Comparison of ENCODE assay signal across 8 cellular contexts in the genomic region with DNA sequence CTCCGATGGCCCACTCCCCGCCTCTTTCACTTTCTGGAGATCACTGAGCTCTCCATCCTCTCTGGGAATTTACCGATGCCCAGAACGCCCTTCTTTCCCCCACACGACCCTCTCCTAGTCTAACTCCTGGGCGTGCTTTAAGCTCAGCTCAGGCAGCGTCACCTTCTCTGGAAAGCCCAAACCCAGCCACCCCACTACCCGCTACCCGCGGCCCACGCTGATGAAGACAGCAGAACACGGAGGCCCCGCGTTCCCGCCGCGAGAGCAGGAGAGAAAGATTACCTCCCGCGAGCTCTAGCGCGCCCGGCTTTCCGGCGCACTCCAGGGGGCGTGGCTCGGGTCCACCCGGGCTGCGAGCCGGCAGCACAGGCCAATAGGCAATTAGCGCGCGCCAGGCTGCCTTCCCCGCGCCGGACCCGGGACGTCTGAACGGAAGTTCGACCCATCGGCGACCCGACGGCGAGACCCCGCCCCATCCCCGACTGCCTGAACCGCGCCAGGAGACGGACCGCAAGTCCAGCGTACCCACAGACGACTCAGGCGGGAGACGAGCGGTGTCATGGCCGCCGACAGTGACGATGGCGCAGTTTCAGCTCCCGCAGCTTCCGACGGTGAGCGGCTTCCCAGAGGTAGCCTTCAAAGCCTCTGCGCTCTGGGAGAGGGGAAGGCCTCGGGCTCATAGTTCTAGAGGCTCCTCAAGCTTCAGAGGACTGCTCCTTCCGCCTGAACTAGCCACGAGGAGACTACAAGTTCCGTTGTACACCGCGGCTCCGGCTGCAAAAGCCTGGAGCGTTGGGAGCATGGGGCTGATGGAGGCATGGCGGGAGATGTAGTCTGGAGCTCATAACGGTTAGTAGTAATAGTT. TPM values are rescaled to one million over a fixed set of nuclear protein-coding genes. Genes with fewer than 3 reads are reported as not detected.
DNase-seq lines count a peak whose midpoint lies in the region; ATAC-seq and TF ChIP-seq lines count a peak whose summit lies in the region.

TSS of gene MUTYH (minus strand) at position 747 of the 865 bp plus-strand sequence. CDS start 5,935 bp downstream, outside the sequence.
TSS of gene TOE1 (plus strand) at position 477 of the 865 bp plus-strand sequence. CDS start at position 560, 83 bp downstream.

- H3K14ac ChIP-seq in neuronal stem cell (ENCODE audit: low read length), result peak within 1 kb of the TSS; percentile 91

- H3K9me3 Mint-ChIP-seq in activated naive CD4-positive, alpha-beta T cell treated with anti-CD3 and anti-CD28 coated beads, Interleukin-2, amount 10 ng/mL, durations not matched to agents 7 days and 5 days, result no peaks in the 10 kb centered on the region

- H3K36me3 Mint-ChIP-seq in activated naive CD4-positive, alpha-beta T cell treated with anti-CD3 and anti-CD28 coated beads, Interleukin-2, amount 10 ng/mL, durations not matched to agents 7 days and 5 days, result peaks cover 35% of the 10 kb centered on the region

- peaks cover 24% of the 10 kb centered on the region for H3K36me3 ChIP-seq in GM06990 (ENCODE audit: control insufficient read depth, insufficient read depth, low read length)
- peaks cover 31% of the 10 kb centered on the region for H3K36me3 ChIP-seq in SK-N-MC (ENCODE audit: insufficient read depth, low read length)
- H3K36me3 ChIP-seq in gastroesophageal sphincter, result peaks cover 0 to 34% of the 10 kb centered on the region in 2 donors
- H3K36me3 ChIP-seq in neuronal stem cell (replicated peaks in 1 of 2; ENCODE audit: control insufficient read depth in 2 of 2, insufficient read depth in 2 of 2, low read length in 2 of 2), result peaks cover 29 to 56% of the 10 kb centered on the region in 2 donors
- peaks cover 5 to 33% (median 32%) of the 10 kb centered on the region in 5 donors for H3K36me3 ChIP-seq in subcutaneous abdominal adipose tissue (ENCODE audit: control insufficient read depth in 5 of 5, insufficient read depth in 5 of 5, low read length in 5 of 5)

- H3K27ac ChIP-seq in SK-N-MC (peak within 1 kb of the TSS; percentile 89), gastroesophageal sphincter (peak within 1 kb of the TSS; percentile 92 to 99 (median 98)), neuronal stem cell (replicated peaks; ENCODE audit: low read length) (peak within 1 kb of the TSS; percentile 98), subcutaneous abdominal adipose tissue (ENCODE audit: low read depth, low read length) (peak within 1 kb of the TSS; percentile 88)

- TF ChIP-seq EP300 in gastroesophageal sphincter (IDR thresholded peaks at IDR 0.05), result no peak

- ATAC-seq in HG02571 (IDR thresholded peaks at IDR 0.05; ENCODE audit: unreplicated experiment) (peak; percentile 84), gastroesophageal sphincter (peak; percentile 93)

- H3K27ac Mint-ChIP-seq in activated naive CD4-positive, alpha-beta T cell treated with anti-CD3 and anti-CD28 coated beads, Interleukin-2, amount 10 ng/mL, durations not matched to agents 7 days and 5 days, result peak within 1 kb of the TSS; percentile 99

- H3K9me3 ChIP-seq in SK-N-MC (ENCODE audit: low read depth, low read length), result no peaks in the 10 kb centered on the region
- H3K9me3 ChIP-seq in gastroesophageal sphincter, result no peaks in the 10 kb centered on the region
- peaks cover 0 to 2% of the 10 kb centered on the region in 2 donors for H3K9me3 ChIP-seq in neuronal stem cell (replicated peaks in 1 of 2; ENCODE audit: control insufficient read depth in 2 of 2, insufficient read depth in 1 of 2, low read depth in 1 of 2, low read length in 2 of 2)
- H3K9me3 ChIP-seq in subcutaneous abdominal adipose tissue (ENCODE audit: control insufficient read depth in 5 of 5, low read length in 5 of 5), result no peaks in the 10 kb centered on the region

- peaks cover 54% of the 10 kb centered on the region for H3K4me1 Mint-ChIP-seq in activated naive CD4-positive, alpha-beta T cell treated with anti-CD3 and anti-CD28 coated beads, Interleukin-2, amount 10 ng/mL, durations not matched to agents 7 days and 5 days

- H4K91ac ChIP-seq in neuronal stem cell (ENCODE audit: low read depth, low read length, poor library complexity), result peak within 1 kb of the TSS; percentile 46

- H2BK5ac ChIP-seq in neuronal stem cell (ENCODE audit: low read length), result no peak within 1 kb of the TSS

- H2BK12ac ChIP-seq in neuronal stem cell (ENCODE audit: low read length), result no peak within 1 kb of the TSS

- peak within 1 kb of the TSS; percentile 42 for H2AK5ac ChIP-seq in neuronal stem cell (ENCODE audit: low read depth, low read length)

- no peak within 1 kb of the TSS for H3K4ac ChIP-seq in neuronal stem cell (ENCODE audit: low read length)

- no peaks in the 10 kb centered on the region for H3K27me3 ChIP-seq in GM06990 (replicated peaks; ENCODE audit: control insufficient read depth, insufficient read depth, low read length)
- H3K27me3 ChIP-seq in gastroesophageal sphincter, result no peaks in the 10 kb centered on the region
- H3K27me3 ChIP-seq in neuronal stem cell (ENCODE audit: control insufficient read depth in 3 of 3, insufficient read depth in 3 of 3, low read depth in 1 of 3, low read length in 3 of 3), result no peaks in the 10 kb centered on the region
- H3K27me3 ChIP-seq in subcutaneous abdominal adipose tissue (ENCODE audit: control insufficient read depth in 5 of 5, insufficient read depth in 4 of 5, low read length in 5 of 5), result no peaks in the 10 kb centered on the region

- H3K27me3 Mint-ChIP-seq in activated naive CD4-positive, alpha-beta T cell treated with anti-CD3 and anti-CD28 coated beads, Interleukin-2, amount 10 ng/mL, durations not matched to agents 7 days and 5 days, result no peaks in the 10 kb centered on the region

- peaks cover 0 to 38% (median 9%) of the 10 kb centered on the region in 3 donors for H3K4me1 ChIP-seq in gastroesophageal sphincter
- H3K4me1 ChIP-seq in neuronal stem cell (ENCODE audit: control insufficient read depth in 2 of 2, insufficient read depth in 1 of 2, low read depth in 1 of 2, low read length in 2 of 2), result peaks cover 6 to 12% of the 10 kb centered on the region in 2 donors
- H3K4me1 ChIP-seq in subcutaneous abdominal adipose tissue (ENCODE audit: control insufficient read depth in 5 of 5, insufficient read depth in 5 of 5, low read length in 5 of 5), result peaks cover 9 to 29% (median 24%) of the 10 kb centered on the region in 5 donors

- peak within 1 kb of the TSS; percentile 98 for H3K4me3 Mint-ChIP-seq in activated naive CD4-positive, alpha-beta T cell treated with anti-CD3 and anti-CD28 coated beads, Interleukin-2, amount 10 ng/mL, durations not matched to agents 7 days and 5 days

- H2BK120ac ChIP-seq in neuronal stem cell (ENCODE audit: low read depth, low read length), result peak within 1 kb of the TSS; percentile 67

- TF ChIP-seq CTCF in GM06990 (IDR thresholded peaks at IDR 0.05; ENCODE audit: insufficient read depth, low read length, poor library complexity, severe bottlenecking) (no peak), gastroesophageal sphincter (IDR thresholded peaks at IDR 0.05) (peak in 3 of 4 experiments; percentile 2 to 34 (median 3))

- peak within 1 kb of the TSS; percentile 92 for H2AFZ ChIP-seq in neuronal stem cell (ENCODE audit: low read length)

- TF ChIP-seq POLR2A in gastroesophageal sphincter (IDR thresholded peaks at IDR 0.05), result peak; percentile 56 to 61

- 4% methylated on average over 7 of the region's 74 CpGs; no CpG with 5 or more reads in 1 of the 2 donors for WGBS in gastroesophageal sphincter (ENCODE audit: low coverage in 1 of 2), 2 donors
- WGBS in neuronal stem cell (ENCODE audit: extremely low coverage in 2 of 2, insufficient read length in 2 of 2, insufficient replicate concordance in 1 of 2), 2 donors, result no CpG with 5 or more reads among the region's 74 CpGs

- H4K8ac ChIP-seq in neuronal stem cell (ENCODE audit: low read depth, low read length), result no peak within 1 kb of the TSS

- H3K9ac ChIP-seq in SK-N-MC (ENCODE audit: insufficient read length) (peak within 1 kb of the TSS; percentile 94), neuronal stem cell (ENCODE audit: low read depth, low read length, poor library complexity) (peak within 1 kb of the TSS; percentile 97), subcutaneous abdominal adipose tissue (ENCODE audit: low read length in 5 of 5) (peak within 1 kb of the TSS; percentile 83 to 98 (median 94))

- H3K4me3 ChIP-seq in GM06990 (replicated peaks; ENCODE audit: low read depth, low read length) (peak within 1 kb of the TSS; percentile 93), SK-N-MC (peak within 1 kb of the TSS; percentile 90), gastroesophageal sphincter (peak within 1 kb of the TSS; percentile 70 to 87), neuronal stem cell (ENCODE audit: low read length in 2 of 2) (peak within 1 kb of the TSS; percentile 80 to 83), subcutaneous abdominal adipose tissue (ENCODE audit: low read depth in 1 of 5, low read length in 5 of 5) (peak within 1 kb of the TSS; percentile 89 to 98 (median 97))

- DNase-seq in GM06990 (ENCODE audit: extremely low read depth, insufficient read length), result peak; percentile 99
- DNase-seq in NCI-H1048 (lab: John Stamatoyannopoulos, UW), result peak; percentile 84
- DNase-seq in SK-N-MC (ENCODE audit: low read depth, low spot score), result peak; percentile 57
- peak; percentile 97 for DNase-seq in activated naive CD4-positive, alpha-beta T cell treated with anti-CD3 and anti-CD28 coated beads, Interleukin-2, amount 10 ng/mL, durations not matched to agents 7 days and 5 days
- peak; percentile 87 for DNase-seq in neuronal stem cell (ENCODE audit: low spot score)

- CTCF ChIA-PET in activated naive CD4-positive, alpha-beta T cell treated with anti-CD3 and anti-CD28 coated beads, Interleukin-2, amount 10 ng/mL, durations not matched to agents 7 days and 5 days (lab: Charles Lee), result interaction anchor here (0.8 to 3.0 kb wide), 10 partner anchors 11 to 327 kb away, joined by 3 to 28 read pairs (median 6); partner anchors contain the start of gene TESK2

- H3K79me1 ChIP-seq in neuronal stem cell (ENCODE audit: low read depth, low read length), result peaks cover 11% of the 10 kb centered on the region

- peak within 1 kb of the TSS; percentile 96 for H3K23ac ChIP-seq in neuronal stem cell (ENCODE audit: low read depth, low read length, poor library complexity)

- peak within 1 kb of the TSS; percentile 79 for H3K4me2 ChIP-seq in neuronal stem cell (ENCODE audit: insufficient read depth, low read length, poor library complexity, severe bottlenecking)

- peak within 1 kb of the TSS; percentile 61 for H2BK15ac ChIP-seq in neuronal stem cell (ENCODE audit: low read length)

- peak within 1 kb of the TSS; percentile 100 for H3K18ac ChIP-seq in neuronal stem cell (ENCODE audit: low read length)

RNA-seq across cellular contexts. Expression of gene MUTYH, which starts in this region (rescaled TPM):
- 10 to 100 TPM; 15.3 to 22.6 (median 18.0) TPM for total RNA-seq in gastroesophageal sphincter
- polyA plus RNA-seq in neuronal stem cell (2013, experiment 1 of 2), result 32.5 TPM
- polyA plus RNA-seq in neuronal stem cell (2013, experiment 2 of 2), result 30.7 TPM

RNA-seq across cellular contexts. Expression of gene TOE1, which starts in this region (rescaled TPM):
- total RNA-seq in gastroesophageal sphincter, result 1 to 10 TPM; 7.0 to 9.9 (median 8.4) TPM
- polyA plus RNA-seq in neuronal stem cell (2013, experiment 1 of 2), result 4.1 TPM
- 4.4 TPM for polyA plus RNA-seq in neuronal stem cell (2013, experiment 2 of 2)

Comparison
In these comparisons a context has a peak if more than half of its experiments do, and no peak if none do; other contexts are left out.
1. Peak in every context shown above with its lines: DNase-seq, ATAC-seq, H3K4me3 ChIP-seq and H3K27ac ChIP-seq.